Comparison of ENCODE assay signal across 8 cellular contexts in the genomic region with DNA sequence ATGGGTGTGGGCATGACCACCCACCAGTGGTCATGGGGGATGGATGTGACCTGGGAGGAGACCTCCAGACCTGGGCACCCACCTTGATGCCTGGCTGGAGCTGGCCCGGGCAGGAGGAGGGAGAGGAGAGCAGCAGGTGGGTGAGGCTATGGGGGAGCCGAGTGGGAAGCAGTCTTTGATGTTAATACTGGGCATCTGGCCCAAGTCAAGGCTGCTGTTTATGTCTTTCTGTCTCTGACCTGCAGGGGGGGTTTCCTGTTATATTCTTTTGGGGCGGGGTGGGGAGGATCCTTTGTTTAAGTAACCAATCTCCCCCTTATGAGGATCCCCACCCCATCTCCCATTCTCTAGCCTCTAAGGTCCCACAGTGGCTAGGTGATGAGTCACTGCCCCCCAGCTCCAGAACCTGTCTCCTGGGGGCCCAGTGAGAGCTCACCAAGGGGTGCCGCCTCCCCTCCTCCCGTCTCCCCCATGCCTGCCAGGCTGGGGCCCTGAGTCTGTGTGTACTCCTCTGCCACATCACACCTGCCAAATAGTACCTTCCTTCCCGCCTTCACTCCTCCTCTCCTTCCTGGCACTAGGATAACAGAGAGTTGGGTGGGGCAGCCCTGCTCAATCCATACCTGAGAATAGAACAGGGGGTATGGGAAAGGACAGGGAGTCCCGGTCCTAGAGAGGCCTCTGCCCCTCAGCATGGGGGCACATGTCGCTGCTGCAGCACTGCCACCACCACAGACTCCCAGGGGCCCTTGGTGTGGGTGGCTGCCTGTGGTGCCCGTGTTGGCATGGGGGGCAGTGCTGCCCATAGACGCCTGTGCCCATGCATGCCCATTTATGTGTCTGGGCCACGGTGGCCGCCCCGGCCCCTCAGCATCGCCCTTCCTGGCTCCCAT. TPM values are rescaled to one million over a fixed set of nuclear protein-coding genes. Genes with fewer than 3 reads are reported as not detected.
A peak's percentile ranks its signal among the peaks of the same experiment; 100 is the strongest.
DNase-seq lines count a peak whose midpoint lies in the region; ATAC-seq and TF ChIP-seq lines count a peak whose summit lies in the region.

No MANE protein-coding gene starts in this region.

- H3K9ac ChIP-seq in NT2/D1 (ENCODE audit: insufficient read length, low read depth): peak overlapping the region; percentile 47
- peak overlapping the region in 4 of 5 donors; percentile 55 to 72 (median 64) for H3K9ac ChIP-seq in subcutaneous abdominal adipose tissue (ENCODE audit: low read length in 5 of 5)

- H3K27me3 ChIP-seq in A673 (replicated peaks; ENCODE audit: insufficient read depth, low read depth, low read length, poor library complexity): no peaks in the 10 kb centered on the region
- no peaks in the 10 kb centered on the region for H3K27me3 ChIP-seq in NT2/D1 (ENCODE audit: insufficient read depth, insufficient read length)
- H3K27me3 ChIP-seq in adrenal gland: no peaks in the 10 kb centered on the region
- H3K27me3 ChIP-seq in subcutaneous abdominal adipose tissue (ENCODE audit: control insufficient read depth in 5 of 5, insufficient read depth in 4 of 5, low read length in 5 of 5): no peaks in the 10 kb centered on the region

- no peaks in the 10 kb centered on the region for H3K9me3 ChIP-seq in A673 (ENCODE audit: low read depth, low read length, poor library complexity, severe bottlenecking)
- H3K9me3 ChIP-seq in NT2/D1 (ENCODE audit: insufficient read depth, low read length): no peaks in the 10 kb centered on the region
- no peaks in the 10 kb centered on the region for H3K9me3 ChIP-seq in adrenal gland (replicated peaks in 1 of 3)
- no peaks in the 10 kb centered on the region for H3K9me3 ChIP-seq in subcutaneous abdominal adipose tissue (ENCODE audit: control insufficient read depth in 5 of 5, low read length in 5 of 5)

- peak; percentile 34; the same call in 1 of the 2 replicates for TF ChIP-seq CTCF in A673 (conservative IDR thresholded peaks at IDR 0.05; ENCODE audit: low read depth, low read length)
- TF ChIP-seq CTCF in GM12875 (IDR thresholded peaks at IDR 0.05; ENCODE audit: borderline replicate concordance, insufficient read depth, low read depth, low read length): peak; percentile 39; the same call in 1 of the 2 replicates
- peak in 3 of 6 experiments; percentile 21 to 41 (median 34) for TF ChIP-seq CTCF in adrenal gland (IDR thresholded peaks at IDR 0.05)

- H3K27me3 Mint-ChIP-seq in immature natural killer cell (ENCODE audit: low read depth in 3 of 3): peaks cover 6 to 14% (median 14%) of the 10 kb centered on the region in 3 donors

- H3K27ac ChIP-seq in A673 (ENCODE audit: low read depth, low read length, poor library complexity, severe bottlenecking) (peak overlapping the region; percentile 72), adrenal gland (peak overlapping the region; percentile 80 to 95 (median 90)), subcutaneous abdominal adipose tissue (ENCODE audit: low read depth, low read length) (peak overlapping the region; percentile 91)

- peaks cover 47% of the 10 kb centered on the region for H3K4me1 ChIP-seq in A673 (ENCODE audit: insufficient read depth, low read length, poor library complexity, severe bottlenecking)
- peaks cover 53% of the 10 kb centered on the region for H3K4me1 ChIP-seq in NT2/D1 (ENCODE audit: insufficient read depth, insufficient read length)
- peaks cover 80 to 96% of the 10 kb centered on the region in 2 donors for H3K4me1 ChIP-seq in adrenal gland (replicated peaks in 1 of 2)
- peaks cover 52 to 99% (median 95%) of the 10 kb centered on the region in 5 donors for H3K4me1 ChIP-seq in subcutaneous abdominal adipose tissue (ENCODE audit: control insufficient read depth in 5 of 5, insufficient read depth in 5 of 5, low read length in 5 of 5)

- no peak for ATAC-seq in GM21360 (IDR thresholded peaks at IDR 0.05; ENCODE audit: unreplicated experiment)
- no peak for ATAC-seq in GM19395 (IDR thresholded peaks at IDR 0.05; ENCODE audit: unreplicated experiment)

- intact Hi-C loops in A673 (cut with micrococcal nuclease; ENCODE audit: unreplicated experiment): no loop called here
- intact Hi-C loops in adrenal gland (cut with DNase I): loop anchor here in 1 of 2 donors (10.0 kb wide), 2 partner anchors 55 to 95 kb away; partner anchors contain the start of gene CSF3

- H3K4me3 Mint-ChIP-seq in immature natural killer cell: peak overlapping the region; percentile 85 to 92 (median 88)

- peak overlapping the region; percentile 88 to 95 (median 94) for H3K27ac Mint-ChIP-seq in immature natural killer cell

- no peaks in the 10 kb centered on the region for H3K36me3 Mint-ChIP-seq in immature natural killer cell

- 20 to 33% (median 31%) methylated on average over 9 to 14 of the region's 14 CpGs for WGBS in adrenal gland, 4 donors

- peaks cover 67 to 84% of the 10 kb centered on the region in 2 donors for H3K4me1 Mint-ChIP-seq in immature natural killer cell

- CTCF ChIA-PET in A673 (lab: Charles Lee): interaction anchor here (0.6 to 0.9 kb wide), 2 partner anchors 30 to 41 kb away, joined by 3 to 11 read pairs; no protein-coding TSS in a partner anchor

- POLR2A ChIA-PET in A673 (lab: Charles Lee; ENCODE audit: low non-redundant PET): interaction anchor here (0.6 kb wide), 1 partner anchor 534 kb away, joined by 3 read pairs; no protein-coding TSS in a partner anchor

- DNase-seq in A673 (ENCODE audit: low spot score) (peak; percentile 61), NT2/D1 (ENCODE audit: low read depth, low spot score) (no peak), adrenal gland (peak in 5 of 7 donors; percentile 54 to 60 (median 56)), immature natural killer cell (peak; percentile 47 to 63 (median 50))

- H3K4me3 ChIP-seq in A673 (ENCODE audit: low read depth, low read length, poor library complexity, severe bottlenecking) (peak overlapping the region; percentile 21), GM12875 (ENCODE audit: low read depth, low read length) (no peak overlapping the region), NT2/D1 (ENCODE audit: insufficient read length, low read depth) (no peak overlapping the region), adrenal gland (peak overlapping the region in 1 of 4 donors; percentile 30), subcutaneous abdominal adipose tissue (ENCODE audit: low read depth in 1 of 5, low read length in 5 of 5) (peak overlapping the region; percentile 54 to 76 (median 61))

- H3K36me3 ChIP-seq in A673 (ENCODE audit: insufficient read depth, low read length, poor library complexity, severe bottlenecking) (no peaks in the 10 kb centered on the region), NT2/D1 (ENCODE audit: insufficient read depth, insufficient read length, low read length) (peaks cover 5% of the 10 kb centered on the region), adrenal gland (replicated peaks in 1 of 2) (peaks cover 0 to 5% of the 10 kb centered on the region in 2 donors), subcutaneous abdominal adipose tissue (ENCODE audit: control insufficient read depth in 5 of 5, insufficient read depth in 5 of 5, low read length in 5 of 5) (peaks cover 0 to 11% (median 8%) of the 10 kb centered on the region in 5 donors)

- no TSS peak for BruUV-seq in A673 (replicated peaks; lab: Mats Ljungman, UMichigan)

- no peak for TF ChIP-seq POLR2A in adrenal gland (IDR thresholded peaks at IDR 0.05)

- H3K9me3 Mint-ChIP-seq in immature natural killer cell: no peaks in the 10 kb centered on the region

RNA-seq across cellular contexts. Expression of gene THRA, which starts 7.2 kb away (rescaled TPM):
- total RNA-seq in A673 (2021) (14.5 and 18.7 TPM in 2 replicates), adrenal gland (100 to 1,000 TPM in 3 of 8 donors, 10 to 100 TPM in 5; 46.1 to 110 (median 76.4) TPM)
- polyA plus RNA-seq in adrenal gland (10 to 100 TPM; 41.8 to 62.3 (median 50.9) TPM), immature natural killer cell (10 to 100 TPM in 1 of 3 donors, 1 to 10 TPM in 2; 5.0 to 15.0 (median 8.0) TPM)

RNA-seq across cellular contexts. Expression of gene MED24, which starts 15.8 kb away (rescaled TPM):
- total RNA-seq in A673 (2021) (48.7 and 50.7 TPM in 2 replicates), adrenal gland (100 to 1,000 TPM in 1 of 8 donors, 10 to 100 TPM in 7; 57.1 to 127 (median 78.1) TPM)
- polyA plus RNA-seq in adrenal gland (100 to 1,000 TPM in 1 of 3 donors, 10 to 100 TPM in 2; 50.3 to 103 (median 92.9) TPM), immature natural killer cell (10 to 100 TPM; 34.8 to 75.8 (median 53.2) TPM)

RNA-seq across cellular contexts. Expression of gene NR1D1, which starts 30.4 kb away (rescaled TPM):
- total RNA-seq in A673 (2021) (1.9 and 2.6 TPM in 2 replicates), adrenal gland (10 to 100 TPM; 14.0 to 69.1 (median 41.4) TPM)
- polyA plus RNA-seq in adrenal gland (10 to 100 TPM; 34.5 to 59.0 (median 36.6) TPM), immature natural killer cell (1 to 10 TPM in 1 of 3 donors, under 1 TPM in 1, not detected in 1; 0.49 to 2.8 TPM)

RNA-seq across cellular contexts. Expression of gene MSL1, which starts 51.8 kb away (rescaled TPM):
- 56.9 and 59.9 TPM in 2 replicates for total RNA-seq in A673 (2021)
- total RNA-seq in adrenal gland: 100 to 1,000 TPM in 1 of 8 donors, 10 to 100 TPM in 7; 47.8 to 100 (median 69.1) TPM
- polyA plus RNA-seq in adrenal gland: 100 to 1,000 TPM in 2 of 3 donors, 10 to 100 TPM in 1; 74.2 to 143 (median 128) TPM
- polyA plus RNA-seq in immature natural killer cell: 10 to 100 TPM in 2 of 3 donors, 1 to 10 TPM in 1; 5.6 to 16.2 (median 11.1) TPM

RNA-seq across cellular contexts. Expression of gene CSF3, which starts 54.8 kb away (rescaled TPM):
- total RNA-seq in A673 (2021) (not detected in 2 replicates), adrenal gland (under 1 TPM in 4 of 8 donors, not detected in 4; 0.32 to 0.74 (median 0.44) TPM)
- polyA plus RNA-seq in adrenal gland (1 to 10 TPM in 1 of 3 donors, under 1 TPM in 2; 0.24 to 6.1 (median 0.80) TPM), immature natural killer cell (not detected)

Comparison
In these comparisons a context has a peak if more than half of its experiments do, and no peak if none do; other contexts are left out.
1. H3K4me3 ChIP-seq: peak in A673 (single experiment) and subcutaneous abdominal adipose tissue (5 of 5); none in GM12875 (single experiment) and NT2/D1 (single experiment).
2. Peak in every context shown above with its lines, with median percentiles within 50 percentile points of each other: H3K27ac ChIP-seq.